Comparison of ENCODE assay signal across 14 cellular contexts in genomic region chrX:13064599-13065143, GRCh38. TPM values are rescaled to one million over a fixed set of nuclear protein-coding genes. Genes with fewer than 3 reads are reported as not detected.
DNase-seq lines count a peak whose midpoint lies in the region; ATAC-seq and TF ChIP-seq lines count a peak whose summit lies in the region.
"Had no signal": no experiment of that assay in that cellular context is flagged by ENCODE, and none has a peak within 500 bp of the region (broad histone marks: within the 10 kb centered on the region; RNA-seq: fewer than 3 reads in every experiment).

No MANE protein-coding gene starts in this region.

- no peak overlapping the region for H2AFZ ChIP-seq in OCI-LY7 (ENCODE audit: low read length)

- intact Hi-C loops in OCI-LY7 (cut with micrococcal nuclease; ENCODE audit: unreplicated experiment) = no loop called here

- no peak overlapping the region for H3K4me3 Mint-ChIP-seq in HFFc6
- H3K4me3 Mint-ChIP-seq in neural crest cell = no peak overlapping the region
- H3K4me3 Mint-ChIP-seq: stimulated activated memory B cell treated with anti-CD40 and anti-IgM and Interleukin-4, amounts not matched to agents 10 μg/mL and 1 μg/mL and 100 μg/mL, for 72 hours had no signal

- no peak overlapping the region for H3K4me2 ChIP-seq in OCI-LY7 (ENCODE audit: low read length)

- ATAC-seq in GM21825 (IDR thresholded peaks at IDR 0.05; ENCODE audit: unreplicated experiment) = no peak
- ATAC-seq: stimulated activated memory B cell treated with anti-CD40 and anti-IgM and Interleukin-4, amounts not matched to agents 10 μg/mL and 1 μg/mL and 100 μg/mL, for 72 hours had no signal

- no peaks in the 10 kb centered on the region for H3K79me2 ChIP-seq in OCI-LY7 (ENCODE audit: insufficient read depth, low read depth, low read length)

- H3K4me3 ChIP-seq in AG09309 (ENCODE audit: control insufficient read depth, low read depth, low read length) = no peak overlapping the region
- H3K4me3 ChIP-seq in cardiac fibroblast (replicated peaks in 1 of 2; ENCODE audit: low read depth in 2 of 2, low read length in 2 of 2) = no peak overlapping the region
- no peak overlapping the region for H3K4me3 ChIP-seq in OCI-LY7 (ENCODE audit: low read depth, low read length, poor library complexity, severe bottlenecking)

- peaks cover 28% of the 10 kb centered on the region for H3K4me1 Mint-ChIP-seq in HFFc6 (ENCODE audit: low read depth)
- H3K4me1 Mint-ChIP-seq in neural crest cell = peaks cover 14% of the 10 kb centered on the region

- H3K9me3 Mint-ChIP-seq in HFFc6 = peaks cover 21% of the 10 kb centered on the region
- peaks cover 29% of the 10 kb centered on the region for H3K9me3 Mint-ChIP-seq in neural crest cell

- peaks cover 5% of the 10 kb centered on the region; the same call in 1 of the 2 replicates for H3K9me3 ChIP-seq in OCI-LY7 (ENCODE audit: low read length)

- no peak for TF ChIP-seq CTCF in AG09309 (IDR thresholded peaks at IDR 0.05; ENCODE audit: control insufficient read depth, insufficient read depth, low read depth, low read length, missing control alignments)
- no peak for TF ChIP-seq CTCF in HFFc6 (IDR thresholded peaks at IDR 0.05)
- no peak for TF ChIP-seq CTCF in cardiac fibroblast (IDR thresholded peaks at IDR 0.05; ENCODE audit: low read depth, low read length)
- no peak for TF ChIP-seq CTCF in neural crest cell (conservative IDR thresholded peaks at IDR 0.05)
- no peak for TF ChIP-seq CTCF in OCI-LY7 (conservative IDR thresholded peaks at IDR 0.05; ENCODE audit: low read length)

- peak; percentile 53 for DNase-seq in AG09309 (ENCODE audit: low read depth)
- peak; percentile 60 for DNase-seq in HFFc6
- peak; percentile 84 to 90 for DNase-seq in cardiac fibroblast (ENCODE audit: low read depth in 2 of 2)
- no peak for DNase-seq in neural crest cell (ENCODE audit: low read depth, low spot score)
- no peak for DNase-seq in OCI-LY7 (ENCODE audit: low spot score)
- no peak for DNase-seq in stimulated activated CD4-positive, alpha-beta T cell treated with anti-CD3 and anti-CD28 coated beads, Interleukin-12 subunit alpha, Interleukin-12 subunit beta, amount 100 ng/mL, for 4 hours
- DNase-seq in activated CD4-positive, alpha-beta T cell treated with anti-CD3 and anti-CD28 coated beads, Interleukin-2, amount 50 U/mL, for 48 hours = no peak
- DNase-seq: activated CD8-positive, alpha-beta memory T cell treated with anti-CD3 and anti-CD28 coated beads, Interleukin-2, amount 50 U/mL, for 48 hours; cerebellar nuclear complex; NCI-H1930 had no signal

- POLR2A ChIA-PET in OCI-LY7 (lab: Charles Lee) = no interaction called here

- H4K20me1 ChIP-seq in OCI-LY7 (ENCODE audit: insufficient read depth, low read length) = no peaks in the 10 kb centered on the region

- H3K27ac ChIP-seq in OCI-LY7 (ENCODE audit: low read depth, low read length, poor library complexity, severe bottlenecking) = no peak overlapping the region

- BruUV-seq in OCI-LY7 (replicated peaks; lab: Mats Ljungman, UMichigan) = no TSS peak

- no peaks in the 10 kb centered on the region for H3K9me2 ChIP-seq in OCI-LY7 (ENCODE audit: insufficient read depth, low read length)

- H3K36me3 ChIP-seq in OCI-LY7 (ENCODE audit: insufficient read depth, low read length) = no peaks in the 10 kb centered on the region; the same call in 1 of the 2 replicates

- peaks cover 15% of the 10 kb centered on the region; the same call in 1 of the 2 replicates for H3K36me3 Mint-ChIP-seq in HFFc6 (ENCODE audit: low read depth)
- H3K36me3 Mint-ChIP-seq in neural crest cell (ENCODE audit: low read depth) = peaks cover 19% of the 10 kb centered on the region

- H3K27me3 Mint-ChIP-seq in HFFc6 (ENCODE audit: insufficient read depth) (no peaks in the 10 kb centered on the region), neural crest cell (ENCODE audit: low read depth) (no peaks in the 10 kb centered on the region)
- H3K27me3 Mint-ChIP-seq: stimulated activated memory B cell treated with anti-CD40 and anti-IgM and Interleukin-4, amounts not matched to agents 10 μg/mL and 1 μg/mL and 100 μg/mL, for 72 hours had no signal

- CTCF ChIA-PET in OCI-LY7 (lab: Charles Lee; ENCODE audit: unreplicated experiment) = no interaction called here

- peak overlapping the region; percentile 63 for H3K27ac Mint-ChIP-seq in HFFc6
- peak overlapping the region; percentile 51 for H3K27ac Mint-ChIP-seq in neural crest cell (ENCODE audit: unreplicated experiment)
- H3K27ac Mint-ChIP-seq: stimulated activated memory B cell treated with anti-CD40 and anti-IgM and Interleukin-4, amounts not matched to agents 10 μg/mL and 1 μg/mL and 100 μg/mL, for 72 hours had no signal

- no peaks in the 10 kb centered on the region for H3K4me1 ChIP-seq in OCI-LY7 (ENCODE audit: insufficient read depth, low read length, poor library complexity, severe bottlenecking)

RNA-seq across cellular contexts. Expression of gene FAM9C, which starts 20.3 kb away (rescaled TPM):
- not detected for total RNA-seq in HFFc6 (2021; fragmentation: NEBNext Ultra II Directional; extraction: Animal tissue kit (Norgen Biotek cat#: 25700))
- total RNA-seq in neural crest cell (0.07 and 0.25 TPM in 2 replicates), OCI-LY7 (2022) (not detected in 2 replicates)
- 0.13 TPM in 1 of 2 replicates, not detected in the other for total RNA-seq in OCI-LY7 (2014; rRNA removed; shearing (Covaris generic))
- total RNA-seq: mononuclear cell; T-helper 2 cell treated with Interferon-gamma antibody and Interleukin-4, amounts not matched to agents 100 ng/mL and 5 ng/mL, for 36 hours had no signal

Comparison
In these comparisons a context has a peak if more than half of its experiments do, and no peak if none do; other contexts are left out.
1. DNase-seq: peak in AG09309 (single experiment), HFFc6 (single experiment) and cardiac fibroblast (2 of 2); none in neural crest cell (single experiment), OCI-LY7 (single experiment), stimulated activated CD4-positive, alpha-beta T cell treated with anti-CD3 and anti-CD28 coated beads, Interleukin-12 subunit alpha, Interleukin-12 subunit beta, amount 100 ng/mL, for 4 hours (single experiment) and activated CD4-positive, alpha-beta T cell treated with anti-CD3 and anti-CD28 coated beads, Interleukin-2, amount 50 U/mL, for 48 hours (0 of 2).